In the genomic region with DNA sequence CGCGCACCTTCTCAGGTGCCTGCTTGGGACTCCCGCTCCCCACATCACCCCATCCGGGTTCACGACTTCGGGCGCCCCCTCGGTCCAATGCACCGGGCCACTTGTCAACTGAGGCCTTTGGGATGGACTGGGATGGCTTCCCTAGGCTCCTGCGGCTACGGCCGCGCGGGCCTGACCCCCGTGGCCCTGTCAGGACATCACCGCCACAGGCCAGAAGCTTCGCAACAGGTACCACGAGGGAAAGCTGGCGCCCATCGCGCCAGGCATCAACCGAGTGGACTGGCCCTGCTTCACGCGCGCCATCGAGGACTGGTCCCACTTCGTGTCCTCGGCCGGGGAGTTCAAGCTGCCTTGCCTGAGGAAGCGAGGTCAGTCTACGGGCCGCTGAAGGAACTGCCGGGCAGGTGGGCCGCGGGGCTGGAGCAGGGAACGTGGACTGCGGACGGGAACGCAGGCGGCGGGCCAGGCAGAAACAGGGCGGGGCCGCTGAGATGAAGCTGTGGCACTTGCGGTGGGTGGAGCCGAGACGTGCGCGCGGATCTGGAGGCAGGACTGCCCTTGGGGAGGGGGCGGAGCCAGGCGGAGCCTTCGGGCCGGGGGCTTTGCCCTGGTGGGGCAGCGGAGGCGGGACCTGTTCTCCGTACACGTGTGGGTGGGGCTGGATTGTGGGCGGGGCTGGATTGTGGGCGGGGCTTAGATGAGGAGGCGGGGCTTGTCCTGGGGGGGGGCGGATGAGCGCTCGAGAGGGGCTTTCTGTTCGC, we compare ENCODE assay signal across 9 cellular contexts. TPM values are rescaled to one million over a fixed set of nuclear protein-coding genes. Genes with fewer than 3 reads are reported as not detected.
DNase-seq lines count a peak whose midpoint lies in the region; ATAC-seq, FAIRE-seq and TF ChIP-seq lines count a peak whose summit lies in the region.
"Had no signal": no experiment of that assay in that cellular context is flagged by ENCODE, and none has a peak within 500 bp of the region (broad histone marks: within the 10 kb centered on the region; RNA-seq: fewer than 3 reads in every experiment).

No MANE protein-coding gene starts in this region.

- TF ChIP-seq CTCF in activated B cell treated with CpG ODN at 0.5 μM for 24 hours (IDR thresholded peaks at IDR 0.05) (no peak), cardiac fibroblast (IDR thresholded peaks at IDR 0.05; ENCODE audit: low read depth, low read length) (no peak), keratinocyte (optimal IDR thresholded peaks at IDR 0.05 in 1 of 3, IDR thresholded peaks at IDR 0.05 in 1 of 3, conservative IDR thresholded peaks at IDR 0.05 in 1 of 3; ENCODE audit: extremely low read depth in 1 of 3, insufficient read depth in 2 of 3, low read length in 3 of 3) (no peak)

- no peaks in the 10 kb centered on the region for H4K20me1 ChIP-seq in keratinocyte (ENCODE audit: control insufficient read depth, extremely low read depth, insufficient read depth, low read length)

- peak overlapping the region; percentile 85 for H2AFZ ChIP-seq in keratinocyte (ENCODE audit: control insufficient read depth, low read length)

- H3K27ac ChIP-seq in keratinocyte (ENCODE audit: control insufficient read depth, insufficient read depth, low read length) = no peak overlapping the region

- H3K27me3 ChIP-seq in keratinocyte (ENCODE audit: control insufficient read depth, extremely low read depth, insufficient read depth, low read length) = peaks cover 6% of the 10 kb centered on the region

- H3K4me3 ChIP-seq in cardiac fibroblast (replicated peaks in 1 of 2; ENCODE audit: low read depth in 2 of 2, low read length in 2 of 2) = peak overlapping the region; percentile 47 to 57
- H3K4me3 ChIP-seq in keratinocyte (ENCODE audit: control insufficient read depth in 2 of 3, extremely low read depth in 1 of 3, insufficient read depth in 2 of 3, low read depth in 1 of 3, low read length in 3 of 3) = peak overlapping the region; percentile 61 to 68 (median 62)

- peaks cover 15% of the 10 kb centered on the region for H3K4me1 ChIP-seq in keratinocyte (ENCODE audit: control insufficient read depth, extremely low read depth, insufficient read depth, low read length)

- H3K79me2 ChIP-seq in keratinocyte (ENCODE audit: control insufficient read depth, insufficient read depth, low read length) = no peaks in the 10 kb centered on the region

- DNase-seq in activated B cell treated with CpG ODN at 0.5 μM for 24 hours = peak; percentile 82
- DNase-seq in cardiac fibroblast (ENCODE audit: low read depth in 2 of 2) = peak; percentile 67 to 71
- DNase-seq in keratinocyte (ENCODE audit: low read depth, low spot score) = peak; percentile 83
- peak; percentile 81 to 83 for DNase-seq in stimulated activated CD4-positive, alpha-beta T cell treated with anti-CD3 and anti-CD28 coated beads, Interleukin-15, amount 100 ng/mL, for 1 hour (ENCODE audit: low read depth in 1 of 2, low spot score in 1 of 2)
- no peak for DNase-seq in cerebellar nuclear complex (lab: John Stamatoyannopoulos, UW)

- peak overlapping the region; percentile 81 for H3K4me2 ChIP-seq in keratinocyte (ENCODE audit: control insufficient read depth, extremely low read depth, insufficient read depth, low read depth, low read length)

- POLR2A ChIA-PET in activated B cell treated with CpG ODN at 0.5 μM for 24 hours (lab: Charles Lee) = interaction anchor here (1.0 to 1.2 kb wide), 2 partner anchors 16 to 145 kb away, joined by 5 to 12 read pairs; a partner anchor contains a TSS

- CTCF ChIA-PET in activated B cell treated with CpG ODN at 0.5 μM for 24 hours (lab: Charles Lee) = no interaction called here

- FAIRE-seq in keratinocyte (lab: Jason Lieb, UNC) = peak; percentile 48

- peak overlapping the region; percentile 91 for H3K4me3 Mint-ChIP-seq in activated B cell treated with CpG ODN at 0.5 μM for 24 hours

- no peak overlapping the region for H3K27ac Mint-ChIP-seq in activated B cell treated with CpG ODN at 0.5 μM for 24 hours

- dilution Hi-C loops in keratinocyte (cut with MboI; ENCODE audit: extremely low pct_ligation_motif_present, low sequenced_read_pairs) = no loop called here

- H3K9ac ChIP-seq in keratinocyte (ENCODE audit: control insufficient read depth, extremely low read depth, insufficient read depth, low read length) = peak overlapping the region; percentile 52

- no peaks in the 10 kb centered on the region for H3K9me1 ChIP-seq in keratinocyte (ENCODE audit: control insufficient read depth, extremely low read depth, insufficient read depth, low read length)

- no peaks in the 10 kb centered on the region for H3K9me3 ChIP-seq in keratinocyte (ENCODE audit: control insufficient read depth, low read depth, low read length)

- H3K36me3 Mint-ChIP-seq in activated B cell treated with CpG ODN at 0.5 μM for 24 hours (ENCODE audit: low read depth) = no peaks in the 10 kb centered on the region

- intact Hi-C loops in activated B cell treated with CpG ODN at 0.5 μM for 24 hours (cut with micrococcal nuclease) = loop anchor here (1.0 to 5.0 kb wide), 5 partner anchors 11 to 1792 kb away; a partner anchor contains a TSS

- peaks cover 14% of the 10 kb centered on the region for H3K4me1 Mint-ChIP-seq in activated B cell treated with CpG ODN at 0.5 μM for 24 hours

- peaks cover 4% of the 10 kb centered on the region for H3K27me3 Mint-ChIP-seq in activated B cell treated with CpG ODN at 0.5 μM for 24 hours

- H3K36me3 ChIP-seq in keratinocyte (ENCODE audit: control insufficient read depth in 2 of 2, extremely low read depth in 1 of 2, insufficient read depth in 2 of 2, low read length in 2 of 2) = no peaks in the 10 kb centered on the region

- H3K9me3 Mint-ChIP-seq in activated B cell treated with CpG ODN at 0.5 μM for 24 hours = no peaks in the 10 kb centered on the region

- ATAC-seq in GM18511 (IDR thresholded peaks at IDR 0.05; ENCODE audit: unreplicated experiment) (peak; percentile 69), HG03159 (IDR thresholded peaks at IDR 0.05; ENCODE audit: unreplicated experiment) (peak; percentile 85), activated B cell treated with CpG ODN at 0.5 μM for 24 hours (ENCODE audit: low read depth) (peak; percentile 99), HG02571 (IDR thresholded peaks at IDR 0.05; ENCODE audit: unreplicated experiment) (no peak)

RNA-seq across cellular contexts. Expression of a gene that starts 13.7 kb away (rescaled TPM):
- not detected in 2 replicates for total RNA-seq in activated B cell treated with CpG ODN at 0.5 μM for 24 hours
- polyA plus RNA-seq in keratinocyte = 0.07 to 0.22 TPM (median 0.08 TPM) in 3 replicates
- polyA plus RNA-seq in keratinocyte (2011; ENCODE audit: low read depth) = 0.40 TPM
- 0.06 and 0.12 TPM in 2 replicates for polyA plus RNA-seq in keratinocyte (2011; cell fraction: cytosol; rRNA removed)
- 0.27 and 0.28 TPM in 2 replicates for polyA plus RNA-seq in keratinocyte (2011; cell fraction: nucleus; rRNA removed)
- polyA plus RNA-seq in keratinocyte (2012; ENCODE audit: low replicate concordance) = 0.28 and 0.32 TPM in 2 replicates
- 0.20 to 0.35 TPM in 2 of 3 replicates, not detected in the other for polyA minus RNA-seq in keratinocyte
- polyA minus RNA-seq in keratinocyte (2011; cell fraction: cytosol; rRNA and poly(A)+ RNA removed) = not detected
- 0.16 and 1.8 TPM in 2 replicates for polyA minus RNA-seq in keratinocyte (2011; cell fraction: nucleus; rRNA and poly(A)+ RNA removed)
- total RNA-seq: dermis microvascular lymphatic vessel endothelial cell had no signal

RNA-seq across cellular contexts. Expression of a gene that starts 15.8 kb away (rescaled TPM):
- 10.6 and 11.2 TPM in 2 replicates for total RNA-seq in activated B cell treated with CpG ODN at 0.5 μM for 24 hours
- 3.3 to 6.9 TPM (median 4.5 TPM) in 3 replicates for polyA plus RNA-seq in keratinocyte
- 0.55 TPM for polyA plus RNA-seq in keratinocyte (2011; ENCODE audit: low read depth)
- 4.9 and 7.7 TPM in 2 replicates for polyA plus RNA-seq in keratinocyte (2011; cell fraction: cytosol; rRNA removed)
- 9.8 and 13.4 TPM in 2 replicates for polyA plus RNA-seq in keratinocyte (2011; cell fraction: nucleus; rRNA removed)
- polyA plus RNA-seq in keratinocyte (2012; ENCODE audit: low replicate concordance) = 3.4 and 4.7 TPM in 2 replicates
- polyA minus RNA-seq in keratinocyte = 3.5 to 10.7 TPM (median 8.2 TPM) in 3 replicates
- 10.2 TPM for polyA minus RNA-seq in keratinocyte (2011; cell fraction: cytosol; rRNA and poly(A)+ RNA removed)
- 7.5 and 8.6 TPM in 2 replicates for polyA minus RNA-seq in keratinocyte (2011; cell fraction: nucleus; rRNA and poly(A)+ RNA removed)

RNA-seq across cellular contexts. Expression of a gene that starts 16.6 kb away (rescaled TPM):
- total RNA-seq in activated B cell treated with CpG ODN at 0.5 μM for 24 hours = 37.4 and 40.7 TPM in 2 replicates
- polyA plus RNA-seq in keratinocyte = 63.5 to 88.7 TPM (median 75.9 TPM) in 3 replicates
- polyA plus RNA-seq in keratinocyte (2011; ENCODE audit: low read depth) = 6.9 TPM
- polyA plus RNA-seq in keratinocyte (2011; cell fraction: cytosol; rRNA removed) = 73.2 and 93.1 TPM in 2 replicates
- 79.9 and 94.3 TPM in 2 replicates for polyA plus RNA-seq in keratinocyte (2011; cell fraction: nucleus; rRNA removed)
- polyA plus RNA-seq in keratinocyte (2012; ENCODE audit: low replicate concordance) = 24.5 and 91.8 TPM in 2 replicates
- polyA minus RNA-seq in keratinocyte = 91.3 to 211 TPM (median 91.5 TPM) in 3 replicates
- 151 TPM for polyA minus RNA-seq in keratinocyte (2011; cell fraction: cytosol; rRNA and poly(A)+ RNA removed)
- 32.8 and 36.8 TPM in 2 replicates for polyA minus RNA-seq in keratinocyte (2011; cell fraction: nucleus; rRNA and poly(A)+ RNA removed)

RNA-seq across cellular contexts. Expression of a gene that starts 40.9 kb away (rescaled TPM):
- total RNA-seq in activated B cell treated with CpG ODN at 0.5 μM for 24 hours = 0.60 TPM in 1 of 2 replicates, not detected in the other
- 3.7 to 7.2 TPM (median 5.6 TPM) in 3 replicates for polyA plus RNA-seq in keratinocyte
- 1.4 TPM for polyA plus RNA-seq in keratinocyte (2011; ENCODE audit: low read depth)
- polyA plus RNA-seq in keratinocyte (2011; cell fraction: cytosol; rRNA removed) = 2.8 and 5.2 TPM in 2 replicates
- polyA plus RNA-seq in keratinocyte (2011; cell fraction: nucleus; rRNA removed) = 15.0 and 19.3 TPM in 2 replicates
- 7.5 and 9.9 TPM in 2 replicates for polyA plus RNA-seq in keratinocyte (2012; ENCODE audit: low replicate concordance)
- 5.7 to 15.0 TPM (median 6.5 TPM) in 3 replicates for polyA minus RNA-seq in keratinocyte
- polyA minus RNA-seq in keratinocyte (2011; cell fraction: cytosol; rRNA and poly(A)+ RNA removed) = 15.9 TPM
- 26.8 and 29.5 TPM in 2 replicates for polyA minus RNA-seq in keratinocyte (2011; cell fraction: nucleus; rRNA and poly(A)+ RNA removed)

Comparison
In these comparisons a context has a peak if more than half of its experiments do, and no peak if none do; other contexts are left out.
1. DNase-seq: peak in activated B cell treated with CpG ODN at 0.5 μM for 24 hours (single experiment), cardiac fibroblast (2 of 2), keratinocyte (single experiment) and stimulated activated CD4-positive, alpha-beta T cell treated with anti-CD3 and anti-CD28 coated beads, Interleukin-15, amount 100 ng/mL, for 1 hour (2 of 2); none in cerebellar nuclear complex (0 of 2).